In genomic region chr1:35573198-35573775, GRCh38 we compare ENCODE assay signal across 8 cellular contexts. TPM values are rescaled to one million over a fixed set of nuclear protein-coding genes. Genes with fewer than 3 reads are reported as not detected.
A peak's percentile ranks its signal among the peaks of the same experiment; 100 is the strongest.
DNase-seq lines count a peak whose midpoint lies in the region; ATAC-seq and TF ChIP-seq lines count a peak whose summit lies in the region.

Gene TFAP2E, plus strand, starts transcription at chr1:35573314. Its CDS starts 264 bp downstream, at chr1:35573578.

- H3K27ac Mint-ChIP-seq in brain, result no peak within 1 kb of the TSS

- peak within 1 kb of the TSS; percentile 63 to 77 (median 74) for H3K4me3 Mint-ChIP-seq in brain

- TF ChIP-seq CTCF in A673 (conservative IDR thresholded peaks at IDR 0.05; ENCODE audit: low read depth, low read length), result no peak
- TF ChIP-seq CTCF in brain (conservative IDR thresholded peaks at IDR 0.05), result no peak
- TF ChIP-seq CTCF in sigmoid colon (IDR thresholded peaks at IDR 0.05), result no peak

- POLR2A ChIA-PET in A673 (lab: Charles Lee; ENCODE audit: low non-redundant PET), result interaction anchor here (0.6 kb wide), 2 partner anchors 150 to 190 kb away, joined by 5 to 13 read pairs; no protein-coding TSS in a partner anchor

- TF ChIP-seq EP300 in sigmoid colon (IDR thresholded peaks at IDR 0.05), result no peak

- CTCF ChIA-PET in A673 (lab: Charles Lee), result interaction anchor here (0.7 to 1.3 kb wide), 4 partner anchors 9 to 154 kb away, joined by 3 to 6 read pairs (median 4); no protein-coding TSS in a partner anchor

- DNase-seq in A673 (ENCODE audit: low spot score), result peak; percentile 70
- DNase-seq in hypothalamus (lab: John Stamatoyannopoulos, UW), result peak in 33 of 51 donors; percentile 6 to 74 (median 33)
- DNase-seq in sigmoid colon, result no peak
- DNase-seq in amniotic stem cell (lab: John Stamatoyannopoulos, UW), result no peak
- DNase-seq in NCI-H1417 treated with DMSO at 0.1 percent for 48 hours (lab: John Stamatoyannopoulos, UW), result no peak

- 1% methylated on average over 60 of the region's 60 CpGs for WGBS in HUES64
- WGBS in sigmoid colon, 2 donors, result 6 to 7% methylated on average over 60 of the region's 60 CpGs

- H3K4me3 ChIP-seq in A673 (ENCODE audit: low read depth, low read length, poor library complexity, severe bottlenecking) (peak within 1 kb of the TSS; percentile 59), HUES64 (ENCODE audit: low read length) (peak within 1 kb of the TSS; percentile 62), sigmoid colon (peak within 1 kb of the TSS; percentile 14 to 45 (median 32))

- TF ChIP-seq POLR2A in sigmoid colon (IDR thresholded peaks at IDR 0.05), result no peak

- no peaks in the 10 kb centered on the region for H3K27me3 ChIP-seq in A673 (replicated peaks; ENCODE audit: insufficient read depth, low read depth, low read length, poor library complexity)
- peaks cover 87% of the 10 kb centered on the region for H3K27me3 ChIP-seq in HUES64 (ENCODE audit: insufficient read depth, low read length)
- peaks cover 37 to 88% (median 73%) of the 10 kb centered on the region in 3 donors for H3K27me3 ChIP-seq in sigmoid colon

- H3K27ac ChIP-seq in A673 (ENCODE audit: low read depth, low read length, poor library complexity, severe bottlenecking), result no peak within 1 kb of the TSS
- no peak within 1 kb of the TSS for H3K27ac ChIP-seq in HUES64 (ENCODE audit: low read depth, low read length)
- H3K27ac ChIP-seq in sigmoid colon, result no peak within 1 kb of the TSS

- peaks cover 0 to 8% (median 0%) of the 10 kb centered on the region in 5 experiments for H3K9me3 Mint-ChIP-seq in brain

- H3K4me1 Mint-ChIP-seq in brain, result peaks cover 49% of the 10 kb centered on the region

- intact Hi-C loops in A673 (cut with micrococcal nuclease; ENCODE audit: unreplicated experiment) (no loop called here), sigmoid colon (cut with DNase I) (no loop called here)

- 0 out of 2 replicates have a peak within 1 kb of the TSS, but pooled peaks have one; percentile 25 for H3K9ac ChIP-seq in HUES64 (ENCODE audit: low read depth, low read length)

- ATAC-seq in HG03354 (IDR thresholded peaks at IDR 0.05; ENCODE audit: poor library complexity, severe bottlenecking, unreplicated experiment), result no peak

- BruUV-seq in A673 (replicated peaks; lab: Mats Ljungman, UMichigan), result no TSS peak

- no peaks in the 10 kb centered on the region for H3K9me3 ChIP-seq in A673 (ENCODE audit: low read depth, low read length, poor library complexity, severe bottlenecking)
- no peaks in the 10 kb centered on the region for H3K9me3 ChIP-seq in HUES64 (ENCODE audit: insufficient read depth, low read depth, low read length)
- H3K9me3 ChIP-seq in sigmoid colon, result no peaks in the 10 kb centered on the region

- H3K36me3 Mint-ChIP-seq in brain, result peaks cover 18% of the 10 kb centered on the region

- H3K36me3 ChIP-seq in A673 (ENCODE audit: insufficient read depth, low read length, poor library complexity, severe bottlenecking), result no peaks in the 10 kb centered on the region
- H3K36me3 ChIP-seq in HUES64 (ENCODE audit: insufficient read depth, low read length), result no peaks in the 10 kb centered on the region
- H3K36me3 ChIP-seq in sigmoid colon, result no peaks in the 10 kb centered on the region

- H3K27me3 Mint-ChIP-seq in brain, result peaks cover 86% of the 10 kb centered on the region

- no peaks in the 10 kb centered on the region for H3K4me1 ChIP-seq in A673 (ENCODE audit: insufficient read depth, low read length, poor library complexity, severe bottlenecking)
- 0 out of 2 replicates have a peak, but pooled peaks cover 2% of the 10 kb centered on the region for H3K4me1 ChIP-seq in HUES64 (ENCODE audit: insufficient read depth, low read length)
- H3K4me1 ChIP-seq in sigmoid colon, result peaks cover 0 to 34% (median 31%) of the 10 kb centered on the region in 4 donors

RNA-seq across cellular contexts. Expression of gene TFAP2E, which starts in this region (rescaled TPM):
- total RNA-seq in A673 (2021) (0.52 and 0.79 TPM in 2 replicates), sigmoid colon (1 to 10 TPM in 1 of 4 donors, under 1 TPM in 3; 0.27 to 1.2 (median 0.46) TPM)
- 0.20 TPM for polyA plus RNA-seq in HUES64 (2013, experiment 1 of 2)
- polyA plus RNA-seq in HUES64 (2013, experiment 2 of 2), result 0.19 TPM
- polyA plus RNA-seq in brain (ENCODE audit: insufficient read depth, low read depth, low replicate concordance) (0.32 TPM), sigmoid colon (1 to 10 TPM in 1 of 3 donors, not detected in 2; 1.2 TPM)

Comparison
In these comparisons a context has a peak if more than half of its experiments do, and no peak if none do; other contexts are left out.
1. Peak in DNase-seq and H3K4me3 ChIP-seq in A673; RNA of the gene not detected or under 1 TPM.
2. DNase-seq: peak in hypothalamus (33 of 51); none in sigmoid colon (single experiment), amniotic stem cell (single experiment) and NCI-H1417 treated with DMSO at 0.1 percent for 48 hours (single experiment).
3. Peak in every context shown above with its lines, with median percentiles within 50 percentile points of each other: H3K4me3 ChIP-seq.